In genomic region chr2:11732587-11732986, GRCh38 we compare ENCODE assay signal across 25 cellular contexts. TPM values are rescaled to one million over a fixed set of nuclear protein-coding genes. Genes with fewer than 3 reads are reported as not detected.
DNase-seq lines count a peak whose midpoint lies in the region; ATAC-seq and TF ChIP-seq lines count a peak whose summit lies in the region.
"Had no signal": no experiment of that assay in that cellular context is flagged by ENCODE, and none has a peak within 500 bp of the region (broad histone marks: within the 10 kb centered on the region; RNA-seq: fewer than 3 reads in every experiment).

No MANE protein-coding gene starts in this region.

- no peaks in the 10 kb centered on the region for H4K20me1 ChIP-seq in PC-3 (ENCODE audit: low read length)
- H4K20me1 ChIP-seq: BLaER1 had no signal

- H3K4me3 ChIP-seq in PC-3 (ENCODE audit: low read length) (no peak overlapping the region), epithelial cell of esophagus (ENCODE audit: low read length) (no peak overlapping the region), esophagus (ENCODE audit: low read depth in 1 of 2, low read length in 2 of 2) (no peak overlapping the region), esophagus squamous epithelium (no peak overlapping the region), colonic mucosa (no peak overlapping the region)
- H3K4me3 ChIP-seq: BLaER1, GM12878 had no signal

- intact Hi-C loops in PC-3 (cut with micrococcal nuclease), result no loop called here
- intact Hi-C loops in esophagus squamous epithelium (cut with DNase I), result no loop called here
- intact Hi-C loops in colonic mucosa (cut with DNase I), result no loop called here

- POLR2A ChIA-PET in PC-3 (lab: Charles Lee; ENCODE audit: unreplicated experiment), result no interaction called here

- H3K36me3 ChIP-seq in PC-3 (ENCODE audit: low read depth, low read length) (no peaks in the 10 kb centered on the region), esophagus (ENCODE audit: control insufficient read depth in 2 of 2, insufficient read depth in 2 of 2, low read length in 1 of 2) (no peaks in the 10 kb centered on the region), esophagus squamous epithelium (no peaks in the 10 kb centered on the region), colonic mucosa (no peaks in the 10 kb centered on the region)
- H3K36me3 ChIP-seq: BE2C, BLaER1 had no signal

- no peaks in the 10 kb centered on the region for H3K27me3 ChIP-seq in PC-3 (ENCODE audit: low read length)
- H3K27me3 ChIP-seq in esophagus (ENCODE audit: control insufficient read depth in 1 of 2, insufficient read depth in 2 of 2, low read length in 2 of 2), result no peaks in the 10 kb centered on the region
- peaks cover 0 to 49% (median 0%) of the 10 kb centered on the region in 4 donors for H3K27me3 ChIP-seq in esophagus squamous epithelium
- H3K27me3 ChIP-seq in colonic mucosa, result no peaks in the 10 kb centered on the region
- H3K27me3 ChIP-seq: BE2C, BLaER1 had no signal

- TF ChIP-seq POLR2A in esophagus squamous epithelium (IDR thresholded peaks at IDR 0.05), result no peak

- no peak overlapping the region for H3K4me2 ChIP-seq in PC-3 (ENCODE audit: low read length)
- H3K4me2 ChIP-seq: BLaER1 had no signal

- H3K79me2 ChIP-seq in PC-3 (ENCODE audit: low read length), result no peaks in the 10 kb centered on the region

- no peak for TF ChIP-seq CTCF in PC-3 (conservative IDR thresholded peaks at IDR 0.05; ENCODE audit: low read depth, low read length)
- TF ChIP-seq CTCF in epithelial cell of esophagus (IDR thresholded peaks at IDR 0.05; ENCODE audit: insufficient read depth, low read depth, low read length, missing control alignments), result no peak
- no peak for TF ChIP-seq CTCF in esophagus squamous epithelium (IDR thresholded peaks at IDR 0.05)
- no peak for TF ChIP-seq CTCF in colonic mucosa (IDR thresholded peaks at IDR 0.05)

- H3K4me1 ChIP-seq in PC-3 (ENCODE audit: insufficient read depth, low read length) (peaks cover 12% of the 10 kb centered on the region), esophagus (ENCODE audit: control insufficient read depth in 2 of 2, insufficient read depth in 2 of 2, low read length in 1 of 2) (no peaks in the 10 kb centered on the region), esophagus squamous epithelium (no peaks in the 10 kb centered on the region), colonic mucosa (no peaks in the 10 kb centered on the region)
- H3K4me1 ChIP-seq: BLaER1 had no signal

- H3F3A ChIP-seq in PC-3 (ENCODE audit: low read length, unreplicated experiment), result no peaks in the 10 kb centered on the region

- no peak overlapping the region for H2AFZ ChIP-seq in PC-3 (ENCODE audit: low read length)

- 71 to 89% methylated on average over 2 of the region's 2 CpGs for WGBS in esophagus, 2 donors
- 64 to 69% methylated on average over 2 of the region's 2 CpGs for WGBS in esophagus squamous epithelium, 2 donors

- no peak overlapping the region for H3K9ac ChIP-seq in PC-3 (ENCODE audit: low read length)
- H3K9ac ChIP-seq in colonic mucosa (ENCODE audit: low read depth in 2 of 2, low read length in 2 of 2), result no peak overlapping the region
- H3K9ac ChIP-seq: BLaER1 had no signal

- no TSS peak for BruUV-seq in PC-3 (replicated peaks; lab: Mats Ljungman, UMichigan)

- no peak overlapping the region for H3K27ac ChIP-seq in PC-3 (ENCODE audit: low read length)
- peak overlapping the region; percentile 34 to 61 for H3K27ac ChIP-seq in esophagus (ENCODE audit: low read depth in 2 of 2, low read length in 1 of 2)
- H3K27ac ChIP-seq in esophagus squamous epithelium, result peak overlapping the region in 3 of 4 donors; percentile 19 to 72 (median 53)
- no peak overlapping the region for H3K27ac ChIP-seq in colonic mucosa
- H3K27ac ChIP-seq: BLaER1 had no signal

- ATAC-seq in PC-3, result no peak
- ATAC-seq: GM12878 had no signal

- H3K9me2 ChIP-seq in PC-3 (replicated peaks; ENCODE audit: low read length), result no peaks in the 10 kb centered on the region

- CTCF ChIA-PET in PC-3 (lab: Charles Lee), result no interaction called here

- peak; percentile 19 for DNase-seq in PC-3
- peak; percentile 48 for DNase-seq in epithelial cell of esophagus (ENCODE audit: low read depth)
- no peak for DNase-seq in esophagus squamous epithelium (lab: John Stamatoyannopoulos, UW)
- no peak for DNase-seq in colonic mucosa
- DNase-seq in NCI-H1930 (lab: John Stamatoyannopoulos, UW), result no peak
- no peak for DNase-seq in NCI-H2081 treated with DMSO at 0.1 percent for 48 hours (lab: John Stamatoyannopoulos, UW)
- no peak for DNase-seq in NCI-H2081 (lab: John Stamatoyannopoulos, UW)
- DNase-seq: 8988T; ACHN; BE2C; C1 segment of cervical spinal cord; CD4-positive, alpha-beta memory T cell; CD4-positive, CD25-positive, alpha-beta regulatory T cell; CD8-positive, alpha-beta memory T cell; COR-L47; DMS 273 treated with DMSO at 0.1 percent for 48 hours; DMS153; DMS53; DMS79; DND-41; EL; GDM1 had no signal

- no peaks in the 10 kb centered on the region for H3K9me3 ChIP-seq in PC-3 (ENCODE audit: low read length)
- no peaks in the 10 kb centered on the region for H3K9me3 ChIP-seq in esophagus (ENCODE audit: control insufficient read depth in 2 of 2, insufficient read depth in 1 of 2, low read depth in 1 of 2, low read length in 1 of 2)
- no peaks in the 10 kb centered on the region for H3K9me3 ChIP-seq in esophagus squamous epithelium
- H3K9me3 ChIP-seq in colonic mucosa, result no peaks in the 10 kb centered on the region
- H3K9me3 ChIP-seq: BE2C, BLaER1 had no signal

RNA-seq across cellular contexts. Expression of gene LPIN1, which starts 13.8 kb away (rescaled TPM):
- total RNA-seq in PC-3 (2014; rRNA removed) (40.9 and 46.9 TPM in 2 replicates), esophagus squamous epithelium (10 to 100 TPM; 16.9 to 80.9 (median 39.7) TPM), colonic mucosa (10 to 100 TPM; 17.3 to 45.7 TPM)
- 10 to 100 TPM; 25.5 to 65.4 TPM for polyA plus RNA-seq in esophagus

Comparison
In these comparisons a context has a peak if more than half of its experiments do, and no peak if none do; other contexts are left out.
1. DNase-seq: peak in PC-3 (single experiment) and epithelial cell of esophagus (single experiment); none in esophagus squamous epithelium (single experiment), colonic mucosa (single experiment), NCI-H1930 (0 of 2), NCI-H2081 treated with DMSO at 0.1 percent for 48 hours (single experiment) and NCI-H2081 (0 of 2).
2. H3K27ac ChIP-seq: peak in esophagus (2 of 2) and esophagus squamous epithelium (3 of 4); none in PC-3 (single experiment) and colonic mucosa (single experiment).